ENCODE assay signal across 11 cellular contexts in genomic region chr6:4687989-4688947, GRCh38.
DNase-seq lines count a peak whose midpoint lies in the region.
"Had no signal": no experiment of that assay in that cellular context is flagged by ENCODE, and none has a peak within 500 bp of the region (broad histone marks: within the 10 kb centered on the region; RNA-seq: fewer than 3 reads in every experiment).

No MANE protein-coding gene starts in this region.

- in situ Hi-C loops in ACHN (cut with HindIII; ENCODE audit: low pct_ligation_motif_present, low pct_unique_long_range_greater_than_20kb, low sequenced_read_pairs): no loop called here

- no peaks in the 10 kb centered on the region for H3K36me3 ChIP-seq in adipocyte (ENCODE audit: control insufficient read depth, insufficient read depth, low read length, severe bottlenecking)

- H3K27me3 ChIP-seq in adipocyte (replicated peaks; ENCODE audit: control insufficient read depth, insufficient read depth, low read length): no peaks in the 10 kb centered on the region

- H3K9ac ChIP-seq in adipocyte (ENCODE audit: low read length): peak overlapping the region; percentile 79
- H3K9ac ChIP-seq: KMS-11 had no signal

- H3K9me3 ChIP-seq in adipocyte (ENCODE audit: control insufficient read depth, low read length): no peaks in the 10 kb centered on the region

- peaks cover 11% of the 10 kb centered on the region for H3K4me1 ChIP-seq in adipocyte (ENCODE audit: control insufficient read depth, insufficient read depth, low read length)

- peak; percentile 49 for DNase-seq in ACHN
- peak in 41 of 76 experiments; percentile 5 to 58 (median 28) for DNase-seq in HUDEP-2 (lab: John Stamatoyannopoulos, UW; ENCODE audit: unreplicated experiment in 76 of 76)
- peak; percentile 85 for DNase-seq in adipocyte (ENCODE audit: low read depth)
- peak; percentile 57 for DNase-seq in kidney tubule cell (ENCODE audit: low spot score)
- no peak for DNase-seq in NCI-H1092 treated with DMSO at 0.1 percent for 48 hours (lab: John Stamatoyannopoulos, UW)
- DNase-seq in C1 segment of cervical spinal cord (lab: John Stamatoyannopoulos, UW): no peak
- no peak for DNase-seq in HuH-7.5 (ENCODE audit: low spot score)
- no peak for DNase-seq in COLO668 (lab: John Stamatoyannopoulos, UW; ENCODE audit: unreplicated experiment)
- DNase-seq: DMS79 treated with DMSO at 0.1 percent for 48 hours, T-helper 9 cell had no signal

- peak overlapping the region; percentile 75 for H3K4me3 ChIP-seq in adipocyte (ENCODE audit: low read length)

Comparison
In these comparisons a context has a peak if more than half of its experiments do, and no peak if none do; other contexts are left out.
1. DNase-seq: peak in ACHN (single experiment), HUDEP-2 (41 of 76), adipocyte (single experiment) and kidney tubule cell (single experiment); none in NCI-H1092 treated with DMSO at 0.1 percent for 48 hours (single experiment), C1 segment of cervical spinal cord (0 of 14), HuH-7.5 (single experiment) and COLO668 (single experiment).